26 cellular contexts compared by ENCODE assay signal in genomic region chr15:61146643-61147230, GRCh38.
DNase-seq lines count a peak whose midpoint lies in the region; ATAC-seq and TF ChIP-seq lines count a peak whose summit lies in the region.
"Had no signal": no experiment of that assay in that cellular context is flagged by ENCODE, and none has a peak within 500 bp of the region (broad histone marks: within the 10 kb centered on the region; RNA-seq: fewer than 3 reads in every experiment).

No MANE protein-coding gene starts in this region.

- POLR2A ChIA-PET in HEK293 (lab: Yijun Ruan, JAX) = no interaction called here
- POLR2A ChIA-PET in naive thymus-derived CD4-positive, alpha-beta T cell (lab: Charles Lee) = no interaction called here

- H3K4me1 Mint-ChIP-seq in brain (peaks cover 46% of the 10 kb centered on the region), nephron progenitor cell (peaks cover 39% of the 10 kb centered on the region)
- peaks cover 0 to 3% (median 0%) of the 10 kb centered on the region in 7 donors for H3K4me1 Mint-ChIP-seq in naive thymus-derived CD4-positive, alpha-beta T cell
- H3K4me1 Mint-ChIP-seq: CD14-positive monocyte; immature natural killer cell; stimulated activated effector memory CD8-positive, alpha-beta T cell treated with anti-CD3 and anti-CD28 coated beads, Interleukin-12 subunit alpha, Interleukin-12 subunit beta, amount 100 ng/mL, for 72 hours had no signal

- H3K27ac Mint-ChIP-seq in brain = peak overlapping the region in 4 of 5 experiments; percentile 12 to 75 (median 22)
- peak overlapping the region; percentile 26 for H3K27ac Mint-ChIP-seq in nephron progenitor cell
- H3K27ac Mint-ChIP-seq in naive thymus-derived CD4-positive, alpha-beta T cell = no peak overlapping the region
- H3K27ac Mint-ChIP-seq: activated CD8-positive, alpha-beta T cell treated with anti-CD3 and anti-CD28 coated beads, Interleukin-2, amount 10 ng/mL, durations not matched to agents 7 days and 5 days; activated naive CD4-positive, alpha-beta T cell treated with anti-CD3 and anti-CD28 coated beads, Interleukin-2, amount 50 U/mL, for 72 hours; CD14-positive monocyte; immature natural killer cell; stimulated activated effector memory CD8-positive, alpha-beta T cell treated with anti-CD3 and anti-CD28 coated beads, Interleukin-12 subunit alpha, Interleukin-12 subunit beta, amount 100 ng/mL, for 72 hours had no signal

- H3K27ac ChIP-seq in HEK293 (ENCODE audit: extremely low read depth, low read depth, low read length) = no peak overlapping the region
- H3K27ac ChIP-seq in naive thymus-derived CD4-positive, alpha-beta T cell (ENCODE audit: low read depth, low read length) = no peak overlapping the region
- H3K27ac ChIP-seq: coronary artery, neutrophil, PC-9, prostate gland, upper lobe of left lung had no signal

- H3K4me3 Mint-ChIP-seq in brain = peak overlapping the region in 3 of 5 experiments; percentile 1 to 40 (median 22)
- no peak overlapping the region for H3K4me3 Mint-ChIP-seq in nephron progenitor cell
- no peak overlapping the region for H3K4me3 Mint-ChIP-seq in naive thymus-derived CD4-positive, alpha-beta T cell
- H3K4me3 Mint-ChIP-seq: activated CD8-positive, alpha-beta T cell treated with anti-CD3 and anti-CD28 coated beads, Interleukin-2, amount 10 ng/mL, durations not matched to agents 7 days and 5 days; CD14-positive monocyte; immature natural killer cell; stimulated activated effector memory CD8-positive, alpha-beta T cell treated with anti-CD3 and anti-CD28 coated beads, Interleukin-12 subunit alpha, Interleukin-12 subunit beta, amount 100 ng/mL, for 72 hours had no signal

- ATAC-seq in naive thymus-derived CD4-positive, alpha-beta T cell = no peak
- no peak for ATAC-seq in GM21447 (IDR thresholded peaks at IDR 0.05; ENCODE audit: unreplicated experiment)
- no peak for ATAC-seq in GM19351 (IDR thresholded peaks at IDR 0.05; ENCODE audit: unreplicated experiment)
- ATAC-seq: activated CD8-positive, alpha-beta T cell treated with anti-CD3 and anti-CD28 coated beads, Interleukin-2, amount 10 ng/mL, durations not matched to agents 7 days and 5 days; activated naive CD4-positive, alpha-beta T cell treated with anti-CD3 and anti-CD28 coated beads, Interleukin-2, amount 50 U/mL, for 72 hours; esophagus mucosa; sciatic nerve; stimulated activated effector memory CD8-positive, alpha-beta T cell treated with anti-CD3 and anti-CD28 coated beads, Interleukin-12 subunit alpha, Interleukin-12 subunit beta, amount 100 ng/mL, for 72 hours had no signal

- H3K36me3 Mint-ChIP-seq in brain (no peaks in the 10 kb centered on the region), nephron progenitor cell (ENCODE audit: low read depth) (peaks cover 20% of the 10 kb centered on the region)
- H3K36me3 Mint-ChIP-seq in naive thymus-derived CD4-positive, alpha-beta T cell = no peaks in the 10 kb centered on the region
- H3K36me3 Mint-ChIP-seq: activated naive CD4-positive, alpha-beta T cell treated with anti-CD3 and anti-CD28 coated beads, Interleukin-2, amount 50 U/mL, for 72 hours; CD14-positive monocyte; immature natural killer cell; stimulated activated effector memory CD8-positive, alpha-beta T cell treated with anti-CD3 and anti-CD28 coated beads, Interleukin-12 subunit alpha, Interleukin-12 subunit beta, amount 100 ng/mL, for 72 hours had no signal

- CTCF ChIA-PET in HEK293 (lab: Yijun Ruan, JAX) = no interaction called here
- CTCF ChIA-PET in naive thymus-derived CD4-positive, alpha-beta T cell (lab: Charles Lee) = no interaction called here

- no peak for TF ChIP-seq CTCF in HEK293 (tag by site-specific recombination; IDR thresholded peaks at IDR 0.05)
- TF ChIP-seq CTCF in brain (conservative IDR thresholded peaks at IDR 0.05) = no peak
- no peak for TF ChIP-seq CTCF in nephron progenitor cell (IDR thresholded peaks at IDR 0.05)

- H3K27me3 ChIP-seq in naive thymus-derived CD4-positive, alpha-beta T cell (ENCODE audit: control insufficient read depth in 2 of 2, insufficient read depth in 2 of 2, low read length in 2 of 2) = peaks cover 0 to 8% of the 10 kb centered on the region in 2 donors
- H3K27me3 ChIP-seq: upper lobe of left lung had no signal

- no peaks in the 10 kb centered on the region for H3K4me1 ChIP-seq in HEK293 (ENCODE audit: control insufficient read depth, insufficient read depth, low read length)
- H3K4me1 ChIP-seq in naive thymus-derived CD4-positive, alpha-beta T cell (ENCODE audit: control insufficient read depth in 2 of 2, insufficient read depth in 2 of 2, low read length in 2 of 2) = no peaks in the 10 kb centered on the region
- H3K4me1 ChIP-seq: prostate gland had no signal

- intact Hi-C loops in naive thymus-derived CD4-positive, alpha-beta T cell (cut with micrococcal nuclease) = no loop called here

- peaks cover 4% of the 10 kb centered on the region for H3K27me3 Mint-ChIP-seq in brain
- H3K27me3 Mint-ChIP-seq in nephron progenitor cell (ENCODE audit: low read depth, poor library complexity) = no peaks in the 10 kb centered on the region
- H3K27me3 Mint-ChIP-seq in naive thymus-derived CD4-positive, alpha-beta T cell = peaks cover 28 to 58% (median 49%) of the 10 kb centered on the region in 5 donors

- H3K9me3 ChIP-seq in HEK293 (ENCODE audit: control insufficient read depth, insufficient read depth, low read depth, low read length) = no peaks in the 10 kb centered on the region
- H3K9me3 ChIP-seq in naive thymus-derived CD4-positive, alpha-beta T cell (ENCODE audit: control insufficient read depth in 2 of 3, low read length in 3 of 3) = no peaks in the 10 kb centered on the region
- H3K9me3 ChIP-seq: neutrophil, prostate gland, upper lobe of left lung had no signal

- DNase-seq in NCI-H146 (lab: John Stamatoyannopoulos, UW) (peak; percentile 76), nephron progenitor cell (no peak)
- no peak for DNase-seq in naive thymus-derived CD4-positive, alpha-beta T cell
- DNase-seq: activated CD8-positive, alpha-beta T cell treated with anti-CD3 and anti-CD28 coated beads, Interleukin-2, amount 10 ng/mL, durations not matched to agents 7 days and 5 days; effector memory CD4-positive, alpha-beta T cell; foreskin melanocyte; GOT3; immature natural killer cell; NCI-H226; PC-9; Right ventricle myocardium superior; stimulated activated CD4-positive, alpha-beta T cell treated with anti-CD3 and anti-CD28 coated beads, Interleukin-4, amount 100 ng/mL, for 24 hours; T-helper 2 cell; upper lobe of left lung had no signal

- no peaks in the 10 kb centered on the region for H3K36me3 ChIP-seq in HEK293 (ENCODE audit: control insufficient read depth in 2 of 2, insufficient read depth in 1 of 2, low read length in 2 of 2)
- H3K36me3 ChIP-seq in naive thymus-derived CD4-positive, alpha-beta T cell (ENCODE audit: control insufficient read depth in 2 of 3, insufficient read depth in 3 of 3, low read length in 3 of 3) = no peaks in the 10 kb centered on the region
- H3K36me3 ChIP-seq: neutrophil, prostate gland, upper lobe of left lung had no signal

- H3K4me3 ChIP-seq in HEK293 (ENCODE audit: low read depth, low read length) = no peak overlapping the region
- no peak overlapping the region for H3K4me3 ChIP-seq in naive thymus-derived CD4-positive, alpha-beta T cell (ENCODE audit: low read length)
- H3K4me3 ChIP-seq: coronary artery, PC-9, prostate gland, upper lobe of left lung had no signal

- H3K9me3 Mint-ChIP-seq in brain = peaks cover 0 to 3% (median 0%) of the 10 kb centered on the region in 5 experiments
- no peaks in the 10 kb centered on the region for H3K9me3 Mint-ChIP-seq in nephron progenitor cell
- peaks cover 0 to 2% (median 0%) of the 10 kb centered on the region in 11 donors for H3K9me3 Mint-ChIP-seq in naive thymus-derived CD4-positive, alpha-beta T cell
- H3K9me3 Mint-ChIP-seq: activated naive CD4-positive, alpha-beta T cell treated with anti-CD3 and anti-CD28 coated beads, Interleukin-2, amount 50 U/mL, for 72 hours; CD14-positive monocyte; immature natural killer cell; stimulated activated effector memory CD8-positive, alpha-beta T cell treated with anti-CD3 and anti-CD28 coated beads, Interleukin-12 subunit alpha, Interleukin-12 subunit beta, amount 100 ng/mL, for 72 hours had no signal

TF ChIP-seq in HEK293, 187 proteins besides CTCF, POLR2A, EP300 and RAD21:
- no peak for TF ChIP-seq ZNF76 (tag by site-specific recombination; IDR thresholded peaks at IDR 0.05; ENCODE audit: borderline replicate concordance, low read depth)
- TF ChIP-seq ZIC2 (tag by site-specific recombination; IDR thresholded peaks at IDR 0.05) = peak; percentile 56
TF ChIP-seq in HEK293: peak in this region for 1.

Comparison
In these comparisons a context has a peak if more than half of its experiments do, and no peak if none do; other contexts are left out.
1. H3K27ac Mint-ChIP-seq: peak in brain (4 of 5) and nephron progenitor cell (single experiment); none in naive thymus-derived CD4-positive, alpha-beta T cell (0 of 9).
2. H3K4me3 Mint-ChIP-seq: peak in brain (3 of 5); none in nephron progenitor cell (single experiment) and naive thymus-derived CD4-positive, alpha-beta T cell (0 of 10).